Comparison of ENCODE assay signal across 2 cellular contexts in the genomic region with DNA sequence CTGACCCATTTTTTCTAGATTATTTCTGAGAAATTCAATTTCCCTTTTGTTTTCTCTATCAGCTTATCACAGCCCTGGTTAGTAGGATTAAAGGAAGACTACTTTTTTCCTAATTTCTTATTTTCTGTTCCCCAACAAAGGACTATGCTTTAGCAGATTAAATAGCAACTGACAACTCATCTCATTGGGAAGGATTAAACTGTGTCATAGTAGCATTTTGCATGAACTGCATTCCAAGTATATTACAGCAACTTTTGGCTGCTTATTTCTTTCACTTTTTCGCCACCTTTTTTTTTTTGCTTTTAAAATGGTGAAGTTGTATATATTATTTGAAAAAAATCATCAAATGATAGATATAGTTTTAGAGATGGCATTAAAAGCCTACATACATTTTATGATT.
TF ChIP-seq lines count a peak whose summit lies in the region.

No MANE protein-coding gene starts in this region.

TF ChIP-seq in SK-N-SH treated with all-trans-retinoic acid at 6 μM for 48 hours, 23 proteins besides CTCF, POLR2A, EP300 and RAD21 (continued from another document):
- TF ChIP-seq, protein P1, sequence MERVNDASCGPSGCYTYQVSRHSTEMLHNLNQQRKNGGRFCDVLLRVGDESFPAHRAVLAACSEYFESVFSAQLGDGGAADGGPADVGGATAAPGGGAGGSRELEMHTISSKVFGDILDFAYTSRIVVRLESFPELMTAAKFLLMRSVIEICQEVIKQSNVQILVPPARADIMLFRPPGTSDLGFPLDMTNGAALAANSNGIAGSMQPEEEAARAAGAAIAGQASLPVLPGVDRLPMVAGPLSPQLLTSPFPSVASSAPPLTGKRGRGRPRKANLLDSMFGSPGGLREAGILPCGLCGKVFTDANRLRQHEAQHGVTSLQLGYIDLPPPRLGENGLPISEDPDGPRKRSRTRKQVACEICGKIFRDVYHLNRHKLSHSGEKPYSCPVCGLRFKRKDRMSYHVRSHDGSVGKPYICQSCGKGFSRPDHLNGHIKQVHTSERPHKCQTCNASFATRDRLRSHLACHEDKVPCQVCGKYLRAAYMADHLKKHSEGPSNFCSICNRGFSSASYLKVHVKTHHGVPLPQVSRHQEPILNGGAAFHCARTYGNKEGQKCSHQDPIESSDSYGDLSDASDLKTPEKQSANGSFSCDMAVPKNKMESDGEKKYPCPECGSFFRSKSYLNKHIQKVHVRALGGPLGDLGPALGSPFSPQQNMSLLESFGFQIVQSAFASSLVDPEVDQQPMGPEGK (CRISPR knock-in tag; IDR thresholded peaks at IDR 0.05; ENCODE audit: borderline replicate concordance), result no peak
- TF ChIP-seq BACH2 (CRISPR knock-in tag; IDR thresholded peaks at IDR 0.05; ENCODE audit: borderline replicate concordance), result no peak
- TF ChIP-seq TOX (CRISPR knock-in tag; IDR thresholded peaks at IDR 0.05; ENCODE audit: borderline replicate concordance), result no peak
- no peak for TF ChIP-seq ZC3H10 (CRISPR knock-in tag; IDR thresholded peaks at IDR 0.05)
- no peak for TF ChIP-seq ISL1 (CRISPR knock-in tag; IDR thresholded peaks at IDR 0.05)
- no peak for TF ChIP-seq CSRNP3 (CRISPR knock-in tag; IDR thresholded peaks at IDR 0.05)
- no peak for TF ChIP-seq ARNTL (CRISPR knock-in tag; IDR thresholded peaks at IDR 0.05; ENCODE audit: borderline replicate concordance, low read depth)

TF ChIP-seq in SK-N-SH, 30 proteins besides CTCF, POLR2A, EP300 and RAD21 (continued from another document):
- TF ChIP-seq TAF1 (IDR thresholded peaks at IDR 0.05; ENCODE audit: borderline replicate concordance, low read depth, low read length), result no peak
- no peak for TF ChIP-seq FOXJ3 (CRISPR knock-in tag; IDR thresholded peaks at IDR 0.05)
- TF ChIP-seq, protein P2, sequence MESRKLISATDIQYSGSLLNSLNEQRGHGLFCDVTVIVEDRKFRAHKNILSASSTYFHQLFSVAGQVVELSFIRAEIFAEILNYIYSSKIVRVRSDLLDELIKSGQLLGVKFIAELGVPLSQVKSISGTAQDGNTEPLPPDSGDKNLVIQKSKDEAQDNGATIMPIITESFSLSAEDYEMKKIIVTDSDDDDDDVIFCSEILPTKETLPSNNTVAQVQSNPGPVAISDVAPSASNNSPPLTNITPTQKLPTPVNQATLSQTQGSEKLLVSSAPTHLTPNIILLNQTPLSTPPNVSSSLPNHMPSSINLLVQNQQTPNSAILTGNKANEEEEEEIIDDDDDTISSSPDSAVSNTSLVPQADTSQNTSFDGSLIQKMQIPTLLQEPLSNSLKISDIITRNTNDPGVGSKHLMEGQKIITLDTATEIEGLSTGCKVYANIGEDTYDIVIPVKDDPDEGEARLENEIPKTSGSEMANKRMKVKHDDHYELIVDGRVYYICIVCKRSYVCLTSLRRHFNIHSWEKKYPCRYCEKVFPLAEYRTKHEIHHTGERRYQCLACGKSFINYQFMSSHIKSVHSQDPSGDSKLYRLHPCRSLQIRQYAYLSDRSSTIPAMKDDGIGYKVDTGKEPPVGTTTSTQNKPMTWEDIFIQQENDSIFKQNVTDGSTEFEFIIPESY (IDR thresholded peaks at IDR 0.05; ENCODE audit: borderline replicate concordance, low read depth), result no peak
